1 cellular context compared by ENCODE assay signal in genomic region chr2:202019689-202020450, GRCh38.
TF ChIP-seq lines count a peak whose summit lies in the region.

No MANE protein-coding gene starts in this region.

TF ChIP-seq in H1, 55 proteins besides CTCF, POLR2A, EP300 and RAD21:
- TF ChIP-seq NANOG (IDR thresholded peaks at IDR 0.05; ENCODE audit: insufficient read depth, low read depth, low read length, poor library complexity, severe bottlenecking) (no peak), CTBP2 (IDR thresholded peaks at IDR 0.05; ENCODE audit: borderline replicate concordance, insufficient read depth, insufficient read length, low read length) (no peak), EZH2 (IDR thresholded peaks at IDR 0.05; ENCODE audit: low read depth, low read length, severe bottlenecking) (no peak), POU5F1 (IDR thresholded peaks at IDR 0.05; ENCODE audit: low read depth, low read length) (no peak), EGR1 (IDR thresholded peaks at IDR 0.05; ENCODE audit: borderline replicate concordance, low read depth, low read length) (no peak), NRF1 (IDR thresholded peaks at IDR 0.05; ENCODE audit: low read depth, low read length) (no peak), CBX5 (IDR thresholded peaks at IDR 0.05; ENCODE audit: low read depth, low read length) (no peak), TBP (IDR thresholded peaks at IDR 0.05; ENCODE audit: low read depth, low read length) (no peak), CHD7 (IDR thresholded peaks at IDR 0.05; ENCODE audit: insufficient replicate concordance, low read length) (no peak), KDM5A (IDR thresholded peaks at IDR 0.05; ENCODE audit: low read length) (no peak), SP4 (IDR thresholded peaks at IDR 0.05; ENCODE audit: low read length) (no peak), BACH1 (IDR thresholded peaks at IDR 0.05; ENCODE audit: low read length) (no peak)
